In genomic region chr15:55279746-55280351, GRCh38 we compare ENCODE assay signal across 1 cellular context.
TF ChIP-seq lines count a peak whose summit lies in the region.

No MANE protein-coding gene starts in this region.

TF ChIP-seq in GM12878, 131 proteins besides CTCF, POLR2A, EP300 and RAD21 (continued from another document and continues in another):
- no peak for TF ChIP-seq E4F1 (IDR thresholded peaks at IDR 0.05; ENCODE audit: borderline replicate concordance, partially characterized antibody)
- TF ChIP-seq SMAD1 (IDR thresholded peaks at IDR 0.05; ENCODE audit: low read depth, partially characterized antibody) = peak; percentile 54
- TF ChIP-seq IRF5 (IDR thresholded peaks at IDR 0.05; ENCODE audit: borderline replicate concordance) = no peak
- no peak for TF ChIP-seq CEBPZ (IDR thresholded peaks at IDR 0.05; ENCODE audit: low read depth, low read length)
- no peak for TF ChIP-seq ESRRA (IDR thresholded peaks at IDR 0.05; ENCODE audit: low read length)
- TF ChIP-seq BCL3 (IDR thresholded peaks at IDR 0.05; ENCODE audit: borderline replicate concordance, insufficient read depth, low read depth, low read length, poor library complexity, severe bottlenecking) = peak; percentile 87
- peak; percentile 39 for TF ChIP-seq IKZF1 (conservative IDR thresholded peaks at IDR 0.05)
- 0 out of 2 replicates have a peak, but pooled peaks have one; percentile 3 for TF ChIP-seq ZNF217 (IDR thresholded peaks at IDR 0.05)
- 0 out of 2 replicates have a peak, but pooled peaks have one; percentile 57 for TF ChIP-seq SMAD5 (IDR thresholded peaks at IDR 0.05; ENCODE audit: low read depth)
- peak; percentile 13; the same call in 1 of the 2 replicates for TF ChIP-seq NKRF (conservative IDR thresholded peaks at IDR 0.05)
- TF ChIP-seq ATF7 (IDR thresholded peaks at IDR 0.05; ENCODE audit: low read depth) = peak; percentile 86
- peak in 1 of 2 experiments; percentile 51; a peak in 1 of 4 replicates for TF ChIP-seq CEBPB (IDR thresholded peaks at IDR 0.05; ENCODE audit: borderline replicate concordance in 1 of 2, low read depth in 2 of 2, low read length in 2 of 2)
- TF ChIP-seq BMI1 (IDR thresholded peaks at IDR 0.05; ENCODE audit: borderline replicate concordance) = no peak
- no peak for TF ChIP-seq ZBTB11 (CRISPR knock-in tag; IDR thresholded peaks at IDR 0.05)
- no peak for TF ChIP-seq NFYA (IDR thresholded peaks at IDR 0.05; ENCODE audit: borderline replicate concordance, low read depth, low read length)
- peak; percentile 27; the same call in 1 of the 2 replicates for TF ChIP-seq TCF7 (IDR thresholded peaks at IDR 0.05; ENCODE audit: borderline replicate concordance)
- TF ChIP-seq PAX5 (IDR thresholded peaks at IDR 0.05; ENCODE audit: borderline replicate concordance, low read depth, low read length) = peak; percentile 47; the same call in 1 of the 2 replicates
- TF ChIP-seq POLR2AphosphoS5 (IDR thresholded peaks at IDR 0.05; ENCODE audit: low read length) = peak; percentile 63; the same call in 1 of the 2 replicates
- TF ChIP-seq CHD4 (IDR thresholded peaks at IDR 0.05) = no peak
- TF ChIP-seq NR2F1 (conservative IDR thresholded peaks at IDR 0.05) = peak; percentile 94
- TF ChIP-seq CREM (IDR thresholded peaks at IDR 0.05; ENCODE audit: low read depth) = peak; percentile 73; the same call in 1 of the 2 replicates
- no peak for TF ChIP-seq MYB (IDR thresholded peaks at IDR 0.05; ENCODE audit: borderline replicate concordance, low read depth, low read length)
- TF ChIP-seq SUPT20H (IDR thresholded peaks at IDR 0.05; ENCODE audit: borderline replicate concordance, control insufficient read depth, low read depth, low read length) = no peak
- peak; percentile 59; the same call in 1 of the 2 replicates for TF ChIP-seq JUND (IDR thresholded peaks at IDR 0.05; ENCODE audit: low read depth, low read length)
- peak; percentile 54 for TF ChIP-seq MLLT1 (IDR thresholded peaks at IDR 0.05)
- TF ChIP-seq MEF2A (IDR thresholded peaks at IDR 0.05; ENCODE audit: insufficient read depth, low read depth, low read length) = peak; percentile 68; the same call in 1 of the 2 replicates
- TF ChIP-seq CBFB (IDR thresholded peaks at IDR 0.05; ENCODE audit: low read depth) = peak; percentile 40; the same call in 1 of the 2 replicates
- TF ChIP-seq ZNF24 (IDR thresholded peaks at IDR 0.05) = 0 out of 2 replicates have a peak, but pooled peaks have one; percentile 2
- TF ChIP-seq IRF4 (IDR thresholded peaks at IDR 0.05; ENCODE audit: low read depth, low read length) = peak; percentile 61
- TF ChIP-seq ZBTB4 (CRISPR knock-in tag; IDR thresholded peaks at IDR 0.05) = no peak
- no peak for TF ChIP-seq KAT2A (conservative IDR thresholded peaks at IDR 0.05; ENCODE audit: control insufficient read depth, low read depth, low read length)
- TF ChIP-seq ATF2 (IDR thresholded peaks at IDR 0.05; ENCODE audit: low read length) = peak; percentile 98
- no peak for TF ChIP-seq LARP7 (IDR thresholded peaks at IDR 0.05)
- TF ChIP-seq SMC3 (IDR thresholded peaks at IDR 0.05; ENCODE audit: borderline replicate concordance, low read length) = no peak
